In genomic region chr19:5586300-5587070, GRCh38 we compare ENCODE assay signal across 11 cellular contexts. TPM values are rescaled to one million over a fixed set of nuclear protein-coding genes. Genes with fewer than 3 reads are reported as not detected.
DNase-seq lines count a peak whose midpoint lies in the region; ATAC-seq, FAIRE-seq and TF ChIP-seq lines count a peak whose summit lies in the region.
"Had no signal": no experiment of that assay in that cellular context is flagged by ENCODE, and none has a peak within 500 bp of the region (broad histone marks: within the 10 kb centered on the region; RNA-seq: fewer than 3 reads in every experiment).

No MANE protein-coding gene starts in this region.

- RAD21 ChIA-PET in GM12878 (lab: Charles Lee; ENCODE audit: unreplicated experiment), result no interaction called here

- WGBS in GM12878 (ENCODE audit: insufficient coverage, insufficient replicate concordance, low lambda C conversion rate, missing lambda C conversion rate), result 79% methylated on average over 26 of the region's 26 CpGs
- WGBS in mesodermal cell (ENCODE audit: insufficient coverage in 2 of 2), 2 experiments, result 82 to 87% methylated on average over 17 to 20 of the region's 26 CpGs

- TF ChIP-seq EP300 in GM12878 (IDR thresholded peaks at IDR 0.05; ENCODE audit: borderline replicate concordance in 1 of 2, control insufficient read depth in 1 of 2, low read depth in 2 of 2, low read length in 2 of 2), result no peak

- no peak overlapping the region for H2AFZ ChIP-seq in GM12878 (ENCODE audit: control insufficient read depth, low read depth, low read length)
- H2AFZ ChIP-seq: hepatocyte had no signal

- H3K27me3 Mint-ChIP-seq in activated naive CD4-positive, alpha-beta T cell treated with anti-CD3 and anti-CD28 coated beads for 36 hours (ENCODE audit: low read depth), result no peaks in the 10 kb centered on the region
- H3K27me3 Mint-ChIP-seq: naive B cell had no signal

- TF ChIP-seq CTCF in GM12878 (IDR thresholded peaks at IDR 0.05 in 2 of 3, conservative IDR thresholded peaks at IDR 0.05 in 1 of 3; ENCODE audit: control insufficient read depth in 2 of 3, extremely low read depth in 1 of 3, insufficient read depth in 1 of 3, low read depth in 3 of 3, low read length in 3 of 3), result no peak

- no peaks in the 10 kb centered on the region for H3K27me3 ChIP-seq in GM12878 (replicated peaks in 1 of 2; ENCODE audit: control insufficient read depth in 2 of 2, insufficient read depth in 2 of 2, low read length in 1 of 2)
- no peaks in the 10 kb centered on the region for H3K27me3 ChIP-seq in stomach smooth muscle (ENCODE audit: control insufficient read depth in 1 of 2, insufficient read depth in 2 of 2, low read length in 2 of 2)
- H3K27me3 ChIP-seq: hepatocyte, SJSA1 had no signal

- POLR2A ChIA-PET in GM12878 (lab: Charles Lee), result interaction anchor here (1.2 kb wide), 1 partner anchor 34 kb away, joined by 3 read pairs; no protein-coding TSS in a partner anchor

- no peak for ATAC-seq in GM12878
- ATAC-seq in GM19467 (IDR thresholded peaks at IDR 0.05; ENCODE audit: unreplicated experiment), result no peak

- DNase-seq in activated naive CD4-positive, alpha-beta T cell treated with anti-CD3 and anti-CD28 coated beads for 36 hours, result no peak
- no peak for DNase-seq in activated naive CD4-positive, alpha-beta T cell treated with anti-CD3 and anti-CD28 coated beads, Interleukin-2, amount 50 U/mL, for 16 hours
- DNase-seq in GM12878 (ENCODE audit: low read depth, low spot score) (no peak), SIG-M5 treated with dmso at 0.1 percent for 504 hours (lab: John Stamatoyannopoulos, UW; ENCODE audit: unreplicated experiment) (no peak), SW480 (ENCODE audit: low spot score) (no peak)

- no peak overlapping the region for H3K9ac ChIP-seq in GM12878 (ENCODE audit: control insufficient read depth, insufficient read depth, low read length)
- H3K9ac ChIP-seq in stomach smooth muscle (ENCODE audit: low read length in 2 of 2), result no peak overlapping the region

- H3K27ac ChIP-seq in GM12878 (ENCODE audit: control insufficient read depth, insufficient read depth) (no peak overlapping the region), mesodermal cell (ENCODE audit: low read depth, low read length, severe bottlenecking) (peak overlapping the region; percentile 23), stomach smooth muscle (ENCODE audit: low read length) (peak overlapping the region; percentile 75)
- H3K27ac ChIP-seq: SJSA1 had no signal

- peaks cover 3% of the 10 kb centered on the region; the same call in 1 of the 2 replicates for H4K20me1 ChIP-seq in GM12878 (ENCODE audit: control insufficient read depth, insufficient read depth)

- H3K4me1 ChIP-seq in GM12878 (ENCODE audit: control insufficient read depth, insufficient read depth, low read length) (peaks cover 5% of the 10 kb centered on the region), mesodermal cell (ENCODE audit: control insufficient read depth, insufficient read depth, low read length, poor library complexity, severe bottlenecking) (peaks cover 10% of the 10 kb centered on the region), stomach smooth muscle (ENCODE audit: control insufficient read depth, insufficient read depth, low read length) (peaks cover 17% of the 10 kb centered on the region)

- intact Hi-C loops in activated naive CD4-positive, alpha-beta T cell treated with anti-CD3 and anti-CD28 coated beads for 36 hours (cut with micrococcal nuclease), result loop anchor here (10.0 kb wide), 1 partner anchor 208 kb away; the partner anchor contains the start of gene DUS3L
- intact Hi-C loops in GM12878 (cut with micrococcal nuclease; ENCODE audit: unreplicated experiment), result no loop called here

- CTCF ChIA-PET in activated naive CD4-positive, alpha-beta T cell treated with anti-CD3 and anti-CD28 coated beads for 36 hours (lab: Charles Lee), result interaction anchor here (0.6 to 0.8 kb wide), 2 partner anchors 52 to 317 kb away, joined by 3 to 4 read pairs; no protein-coding TSS in a partner anchor
- CTCF ChIA-PET in GM12878 (lab: Yijun Ruan, JAX), result interaction anchor here (1.1 kb wide), 1 partner anchor 103 kb away, joined by 4 read pairs; no protein-coding TSS in a partner anchor

- no peak for FAIRE-seq in GM12878 (lab: Jason Lieb, UNC)

- H3K4me1 Mint-ChIP-seq in activated naive CD4-positive, alpha-beta T cell treated with anti-CD3 and anti-CD28 coated beads for 36 hours (ENCODE audit: low read depth), result peaks cover 19% of the 10 kb centered on the region

- TF ChIP-seq RAD21 in GM12878 (IDR thresholded peaks at IDR 0.05; ENCODE audit: insufficient read depth, low read depth, low read length), result no peak

- peaks cover 13 to 36% of the 10 kb centered on the region in 2 experiments for H3K36me3 ChIP-seq in GM12878 (ENCODE audit: control insufficient read depth in 2 of 2, insufficient read depth in 2 of 2, low read length in 1 of 2)
- H3K36me3 ChIP-seq in mesodermal cell (ENCODE audit: control insufficient read depth, insufficient read depth, low read length), result peaks cover 50% of the 10 kb centered on the region
- peaks cover 36 to 37% of the 10 kb centered on the region in 2 donors for H3K36me3 ChIP-seq in stomach smooth muscle (ENCODE audit: control insufficient read depth in 2 of 2, insufficient read depth in 2 of 2, low read length in 2 of 2)

- H3K36me3 Mint-ChIP-seq in activated naive CD4-positive, alpha-beta T cell treated with anti-CD3 and anti-CD28 coated beads for 36 hours (ENCODE audit: low read depth), result peaks cover 22% of the 10 kb centered on the region

- H3K4me3 ChIP-seq in GM12878 (no peak overlapping the region), mesodermal cell (ENCODE audit: extremely low read depth, insufficient read depth, low read length, poor library complexity, severe bottlenecking) (no peak overlapping the region), stomach smooth muscle (ENCODE audit: low read length in 2 of 2) (peak overlapping the region in 1 of 2 donors; percentile 47)
- H3K4me3 ChIP-seq: hepatocyte, SJSA1 had no signal

- SMC1A ChIA-PET in GM12878 (lab: Charles Lee; ENCODE audit: uncharacterized antibody, unreplicated experiment), result no interaction called here

- in situ Hi-C loops in GM12878 (cut with MboI), result no loop called here

- H3K27ac Mint-ChIP-seq in activated naive CD4-positive, alpha-beta T cell treated with anti-CD3 and anti-CD28 coated beads for 36 hours, result peak overlapping the region; percentile 18

- no peaks in the 10 kb centered on the region for H3K9me3 ChIP-seq in GM12878 (replicated peaks; ENCODE audit: control insufficient read depth, insufficient read depth, low read length)
- no peaks in the 10 kb centered on the region for H3K9me3 ChIP-seq in mesodermal cell (ENCODE audit: control insufficient read depth, low read length)
- no peaks in the 10 kb centered on the region for H3K9me3 ChIP-seq in stomach smooth muscle (ENCODE audit: control insufficient read depth in 2 of 2, low read length in 2 of 2)
- H3K9me3 ChIP-seq: SJSA1 had no signal

- no TSS peak for BruUV-seq in GM12878 (replicated peaks; lab: Mats Ljungman, UMichigan)

- H3K9me3 Mint-ChIP-seq in activated naive CD4-positive, alpha-beta T cell treated with anti-CD3 and anti-CD28 coated beads for 36 hours, result no peaks in the 10 kb centered on the region
- H3K9me3 Mint-ChIP-seq: naive B cell had no signal

- peak; percentile 73 for TF ChIP-seq POLR2A in GM12878 (IDR thresholded peaks at IDR 0.05; ENCODE audit: low read depth, low read length)

- H3K79me2 ChIP-seq in GM12878 (ENCODE audit: control insufficient read depth, insufficient read depth, low read length), result no peaks in the 10 kb centered on the region
- H3K79me2 ChIP-seq: hepatocyte had no signal

- H3K4me3 Mint-ChIP-seq in activated naive CD4-positive, alpha-beta T cell treated with anti-CD3 and anti-CD28 coated beads for 36 hours, result no peak overlapping the region

- H3K4me2 ChIP-seq in GM12878 (ENCODE audit: control insufficient read depth, insufficient read depth), result no peak overlapping the region; the same call in 1 of the 2 replicates
- H3K4me2 ChIP-seq: hepatocyte had no signal

RNA-seq across cellular contexts. Expression of gene TINCR, which starts 18.7 kb away (rescaled TPM):
- 1 to 10 TPM in 1 of 2 experiments, under 1 TPM in 1; 0.83 to 1.0 TPM for total RNA-seq in activated naive CD4-positive, alpha-beta T cell treated with anti-CD3 and anti-CD28 coated beads for 36 hours
- total RNA-seq in GM12878 (2013; cell fraction: nucleolus; rRNA removed), result 1.2 and 3.6 TPM in 2 replicates
- total RNA-seq in GM12878 (2014; rRNA removed), result 0.06 TPM in 1 of 2 replicates, not detected in the other
- total RNA-seq in GM12878 (2014; rRNA removed; fragmentation: Illumina TruSeq; extraction: Trizol), result 0.23 TPM in 1 of 2 replicates, not detected in the other
- 0.16 and 0.36 TPM in 2 replicates for total RNA-seq in GM12878 (2021)
- polyA plus RNA-seq in GM12878 (2011; ENCODE audit: low read depth), result 0.33 TPM
- 0.06 and 0.27 TPM in 2 replicates for polyA plus RNA-seq in GM12878 (2011; rRNA removed)
- polyA plus RNA-seq in GM12878 (2011; cell fraction: cytosol; rRNA removed), result 0.22 and 0.25 TPM in 2 replicates
- 1.1 and 1.2 TPM in 2 replicates for polyA plus RNA-seq in GM12878 (2011; cell fraction: nucleus; rRNA removed)
- 0.56 and 0.65 TPM in 2 replicates for polyA plus RNA-seq in GM12878 (2012)
- polyA plus RNA-seq in GM12878 (2014; fragmentation: Illumina TruSeq; extraction: Trizol), result 0.08 and 0.10 TPM in 2 replicates
- under 1 TPM in 1 of 2 experiments, not detected in 1; 0.02 TPM for polyA plus RNA-seq in GM12878 (2014; fragmentation: Nextera tagmentation; extraction: Ambion mirVana)
- 0.05 and 0.14 TPM in 2 replicates for polyA plus RNA-seq in GM12878 (2014; rRNA removed)
- polyA plus RNA-seq in GM12878 (2016; fragmentation: Nextera tagmentation; extraction: Ambion mirVana), result under 1 TPM in 1 of 2 experiments, not detected in 1; 0.05 TPM
- 0.10 and 0.22 TPM in 2 replicates for polyA minus RNA-seq in GM12878 (2011; rRNA and poly(A)+ RNA removed)
- polyA minus RNA-seq in GM12878 (2011; cell fraction: cytosol; rRNA and poly(A)+ RNA removed), result not detected in 2 replicates
- polyA minus RNA-seq in GM12878 (2011; cell fraction: nucleus; rRNA and poly(A)+ RNA removed), result 0.12 TPM in 1 of 2 replicates, not detected in the other
- polyA plus RNA-seq in mesodermal cell (2013, experiment 1 of 2), result 0.63 TPM
- 0.56 TPM for polyA plus RNA-seq in mesodermal cell (2013, experiment 2 of 2)
- total RNA-seq: SJSA1 had no signal

RNA-seq across cellular contexts. Expression of gene SAFB2, which starts 36.1 kb away (rescaled TPM):
- 100 to 1,000 TPM; 108 to 118 TPM for total RNA-seq in activated naive CD4-positive, alpha-beta T cell treated with anti-CD3 and anti-CD28 coated beads for 36 hours
- total RNA-seq in GM12878 (2013; cell fraction: nucleolus; rRNA removed), result 316 and 336 TPM in 2 replicates
- total RNA-seq in GM12878 (2014; rRNA removed) (30.3 and 36.3 TPM in 2 replicates), GM12878 (2014; rRNA removed; fragmentation: Illumina TruSeq; extraction: Trizol) (33.3 and 34.5 TPM in 2 replicates), GM12878 (2021) (78.3 and 89.2 TPM in 2 replicates)
- 26.4 TPM for polyA plus RNA-seq in GM12878 (2011; ENCODE audit: low read depth)
- polyA plus RNA-seq in GM12878 (2011; rRNA removed) (26.5 and 27.7 TPM in 2 replicates), GM12878 (2014; fragmentation: Illumina TruSeq; extraction: Trizol) (49.6 and 53.2 TPM in 2 replicates), GM12878 (2014; fragmentation: Nextera tagmentation; extraction: Ambion mirVana) (10 to 100 TPM in 1 of 2 experiments, 1 to 10 TPM in 1; 4.5 to 24.6 TPM), GM12878 (2014; rRNA removed) (52.7 and 57.8 TPM in 2 replicates), GM12878 (2016; fragmentation: Nextera tagmentation; extraction: Ambion mirVana) (10 to 100 TPM; 70.0 to 74.1 TPM)
- polyA plus RNA-seq in GM12878 (2011; cell fraction: cytosol; rRNA removed), result 17.6 and 31.8 TPM in 2 replicates
- 182 and 211 TPM in 2 replicates for polyA plus RNA-seq in GM12878 (2011; cell fraction: nucleus; rRNA removed)
- 45.0 and 45.5 TPM in 2 replicates for polyA plus RNA-seq in GM12878 (2012)
- 32.6 and 38.3 TPM in 2 replicates for polyA minus RNA-seq in GM12878 (2011; rRNA and poly(A)+ RNA removed)
- 9.8 and 15.9 TPM in 2 replicates for polyA minus RNA-seq in GM12878 (2011; cell fraction: cytosol; rRNA and poly(A)+ RNA removed)
- polyA minus RNA-seq in GM12878 (2011; cell fraction: nucleus; rRNA and poly(A)+ RNA removed), result 47.8 and 77.2 TPM in 2 replicates
- polyA plus RNA-seq in mesodermal cell (2013, experiment 1 of 2), result 34.8 TPM
- 33.0 TPM for polyA plus RNA-seq in mesodermal cell (2013, experiment 2 of 2)

RNA-seq across cellular contexts. Expression of gene SAFB, which starts 36.4 kb away (rescaled TPM):
- 100 to 1,000 TPM; 120 to 129 TPM for total RNA-seq in activated naive CD4-positive, alpha-beta T cell treated with anti-CD3 and anti-CD28 coated beads for 36 hours
- 316 and 319 TPM in 2 replicates for total RNA-seq in GM12878 (2013; cell fraction: nucleolus; rRNA removed)
- total RNA-seq in GM12878 (2014; rRNA removed), result 45.0 and 55.9 TPM in 2 replicates
- 49.2 and 53.0 TPM in 2 replicates for total RNA-seq in GM12878 (2014; rRNA removed; fragmentation: Illumina TruSeq; extraction: Trizol)
- 110 and 122 TPM in 2 replicates for total RNA-seq in GM12878 (2021)
- polyA plus RNA-seq in GM12878 (2011; ENCODE audit: low read depth), result 25.5 TPM
- 54.9 and 62.1 TPM in 2 replicates for polyA plus RNA-seq in GM12878 (2011; rRNA removed)
- polyA plus RNA-seq in GM12878 (2011; cell fraction: cytosol; rRNA removed), result 58.3 and 103 TPM in 2 replicates
- polyA plus RNA-seq in GM12878 (2011; cell fraction: nucleus; rRNA removed), result 206 and 327 TPM in 2 replicates
- polyA plus RNA-seq in GM12878 (2012), result 61.7 and 61.9 TPM in 2 replicates
- polyA plus RNA-seq in GM12878 (2014; fragmentation: Illumina TruSeq; extraction: Trizol), result 66.6 and 70.3 TPM in 2 replicates
- polyA plus RNA-seq in GM12878 (2014; fragmentation: Nextera tagmentation; extraction: Ambion mirVana), result 1 to 10 TPM; 1.6 to 2.9 TPM
- 114 and 122 TPM in 2 replicates for polyA plus RNA-seq in GM12878 (2014; rRNA removed)
- polyA plus RNA-seq in GM12878 (2016; fragmentation: Nextera tagmentation; extraction: Ambion mirVana), result 100 to 1,000 TPM; 126 to 131 TPM
- 21.7 and 34.3 TPM in 2 replicates for polyA minus RNA-seq in GM12878 (2011; rRNA and poly(A)+ RNA removed)
- polyA minus RNA-seq in GM12878 (2011; cell fraction: cytosol; rRNA and poly(A)+ RNA removed), result 27.4 and 29.1 TPM in 2 replicates
- 67.8 and 87.7 TPM in 2 replicates for polyA minus RNA-seq in GM12878 (2011; cell fraction: nucleus; rRNA and poly(A)+ RNA removed)
- 67.5 TPM for polyA plus RNA-seq in mesodermal cell (2013, experiment 1 of 2)
- polyA plus RNA-seq in mesodermal cell (2013, experiment 2 of 2), result 70.8 TPM
